In genomic region chr3:4979401-4980228, GRCh38 we compare ENCODE assay signal across 8 cellular contexts. TPM values are rescaled to one million over a fixed set of nuclear protein-coding genes. Genes with fewer than 3 reads are reported as not detected.
DNase-seq lines count a peak whose midpoint lies in the region; ATAC-seq, FAIRE-seq and TF ChIP-seq lines count a peak whose summit lies in the region.

Gene BHLHE40, plus strand, starts transcription at chr3:4979437. Its CDS starts 282 bp downstream, at chr3:4979719.

- peaks cover 4 to 17% of the 10 kb centered on the region in 2 donors for H3K4me1 ChIP-seq in small intestine (ENCODE audit: control insufficient read depth in 2 of 2, insufficient read depth in 1 of 2, low read depth in 1 of 2, low read length in 1 of 2)

- H3K36me3 ChIP-seq in brain microvascular endothelial cell (replicated peaks) (peaks cover 49% of the 10 kb centered on the region), small intestine (ENCODE audit: control insufficient read depth in 2 of 2, insufficient read depth in 2 of 2, low read length in 2 of 2) (peaks cover 0 to 4% of the 10 kb centered on the region in 2 donors)

- WGBS in small intestine, 3 donors = 0 to 1% (median 1%) methylated on average over 52 to 55 of the region's 55 CpGs

- H3K27me3 ChIP-seq in brain microvascular endothelial cell (replicated peaks) (no peaks in the 10 kb centered on the region), small intestine (ENCODE audit: control insufficient read depth in 2 of 2, insufficient read depth in 2 of 2, low read length in 2 of 2) (no peaks in the 10 kb centered on the region)

- peak within 1 kb of the TSS; percentile 99 for H3K27ac ChIP-seq in brain microvascular endothelial cell
- H3K27ac ChIP-seq in small intestine (ENCODE audit: low read depth in 1 of 2, low read length in 1 of 2) = peak within 1 kb of the TSS; percentile 99

- no peaks in the 10 kb centered on the region for H3K9me3 ChIP-seq in small intestine (ENCODE audit: control insufficient read depth, low read depth)

- ATAC-seq in GM21723 (IDR thresholded peaks at IDR 0.05; ENCODE audit: unreplicated experiment) = peak; percentile 3

- peak; percentile 47 for DNase-seq in G401 (ENCODE audit: low spot score)
- peak; percentile 40 for DNase-seq in NCI-H1105 treated with DMSO at 0.1 percent for 48 hours (lab: John Stamatoyannopoulos, UW)
- no peak for DNase-seq in brain microvascular endothelial cell
- peak; percentile 58 for DNase-seq in iPS-NIHi11 (ENCODE audit: low spot score)
- DNase-seq in small intestine = peak; percentile 26
- DNase-seq in NCI-H1694 (lab: John Stamatoyannopoulos, UW) = no peak
- no peak for DNase-seq in NCI-H345 (lab: John Stamatoyannopoulos, UW)

- TF ChIP-seq CTCF in brain microvascular endothelial cell (IDR thresholded peaks at IDR 0.05; ENCODE audit: low read depth, low read length, missing control alignments) = no peak

- H3K4me3 ChIP-seq in brain microvascular endothelial cell (ENCODE audit: low read depth, low read length) = peak within 1 kb of the TSS; percentile 100
- H3K4me3 ChIP-seq in small intestine (ENCODE audit: low read depth in 1 of 2, low read length in 2 of 2) = peak within 1 kb of the TSS; percentile 82

- in situ Hi-C loops in G401 (cut with HindIII; ENCODE audit: low sequenced_read_pairs) (no loop called here), brain microvascular endothelial cell (cut with HindIII; ENCODE audit: low pct_ligation_motif_present, low sequenced_read_pairs) (loop anchor here (10.0 kb wide), 1 partner anchor 265 kb away; no protein-coding TSS in a partner anchor)

- FAIRE-seq in small intestine (lab: Jason Lieb, UNC) = no peak

RNA-seq across cellular contexts. Expression of gene BHLHE40, which starts in this region (rescaled TPM):
- total RNA-seq in G401 (2014; rRNA removed; shearing (Covaris generic)) = 6.6 and 7.2 TPM in 2 replicates
- 10 to 100 TPM in 2 of 3 donors, 1 to 10 TPM in 1; 6.3 to 28.5 (median 10.8) TPM for polyA plus RNA-seq in small intestine

Comparison
In these comparisons a context has a peak if more than half of its experiments do, and no peak if none do; other contexts are left out.
1. DNase-seq: peak in G401 (single experiment), NCI-H1105 treated with DMSO at 0.1 percent for 48 hours (single experiment), iPS-NIHi11 (single experiment) and small intestine (single experiment); none in brain microvascular endothelial cell (single experiment), NCI-H1694 (single experiment) and NCI-H345 (single experiment).